Comparison of ENCODE assay signal across 1 cellular context in genomic region chr3:129593595-129594339, GRCh38.
TF ChIP-seq lines count a peak whose summit lies in the region.

No MANE protein-coding gene starts in this region.

TF ChIP-seq in HepG2, 621 proteins besides CTCF, POLR2A, EP300 and RAD21 (continued from another document and continues in another):
- TF ChIP-seq, protein P1, sequence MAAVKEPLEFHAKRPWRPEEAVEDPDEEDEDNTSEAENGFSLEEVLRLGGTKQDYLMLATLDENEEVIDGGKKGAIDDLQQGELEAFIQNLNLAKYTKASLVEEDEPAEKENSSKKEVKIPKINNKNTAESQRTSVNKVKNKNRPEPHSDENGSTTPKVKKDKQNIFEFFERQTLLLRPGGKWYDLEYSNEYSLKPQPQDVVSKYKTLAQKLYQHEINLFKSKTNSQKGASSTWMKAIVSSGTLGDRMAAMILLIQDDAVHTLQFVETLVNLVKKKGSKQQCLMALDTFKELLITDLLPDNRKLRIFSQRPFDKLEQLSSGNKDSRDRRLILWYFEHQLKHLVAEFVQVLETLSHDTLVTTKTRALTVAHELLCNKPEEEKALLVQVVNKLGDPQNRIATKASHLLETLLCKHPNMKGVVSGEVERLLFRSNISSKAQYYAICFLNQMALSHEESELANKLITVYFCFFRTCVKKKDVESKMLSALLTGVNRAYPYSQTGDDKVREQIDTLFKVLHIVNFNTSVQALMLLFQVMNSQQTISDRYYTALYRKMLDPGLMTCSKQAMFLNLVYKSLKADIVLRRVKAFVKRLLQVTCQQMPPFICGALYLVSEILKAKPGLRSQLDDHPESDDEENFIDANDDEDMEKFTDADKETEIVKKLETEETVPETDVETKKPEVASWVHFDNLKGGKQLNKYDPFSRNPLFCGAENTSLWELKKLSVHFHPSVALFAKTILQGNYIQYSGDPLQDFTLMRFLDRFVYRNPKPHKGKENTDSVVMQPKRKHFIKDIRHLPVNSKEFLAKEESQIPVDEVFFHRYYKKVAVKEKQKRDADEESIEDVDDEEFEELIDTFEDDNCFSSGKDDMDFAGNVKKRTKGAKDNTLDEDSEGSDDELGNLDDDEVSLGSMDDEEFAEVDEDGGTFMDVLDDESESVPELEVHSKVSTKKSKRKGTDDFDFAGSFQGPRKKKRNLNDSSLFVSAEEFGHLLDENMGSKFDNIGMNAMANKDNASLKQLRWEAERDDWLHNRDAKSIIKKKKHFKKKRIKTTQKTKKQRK (IDR thresholded peaks at IDR 0.05; ENCODE audit: low read length): no peak
- TF ChIP-seq KLF16 (CRISPR knock-in tag; IDR thresholded peaks at IDR 0.05): peak in 1 of 2 experiments; percentile 84; a peak in 2 of 4 replicates
- TF ChIP-seq ZSCAN12 (CRISPR knock-in tag; IDR thresholded peaks at IDR 0.05): no peak
- peak; percentile 60; the same call in 1 of the 2 replicates for TF ChIP-seq ZNF776 (CRISPR knock-in tag; IDR thresholded peaks at IDR 0.05)
- peak; percentile 75; the same call in 1 of the 2 replicates for TF ChIP-seq AHDC1 (CRISPR knock-in tag; IDR thresholded peaks at IDR 0.05; ENCODE audit: borderline replicate concordance)
- TF ChIP-seq ZNF446 (CRISPR knock-in tag; IDR thresholded peaks at IDR 0.05): no peak
- TF ChIP-seq, protein P2, sequence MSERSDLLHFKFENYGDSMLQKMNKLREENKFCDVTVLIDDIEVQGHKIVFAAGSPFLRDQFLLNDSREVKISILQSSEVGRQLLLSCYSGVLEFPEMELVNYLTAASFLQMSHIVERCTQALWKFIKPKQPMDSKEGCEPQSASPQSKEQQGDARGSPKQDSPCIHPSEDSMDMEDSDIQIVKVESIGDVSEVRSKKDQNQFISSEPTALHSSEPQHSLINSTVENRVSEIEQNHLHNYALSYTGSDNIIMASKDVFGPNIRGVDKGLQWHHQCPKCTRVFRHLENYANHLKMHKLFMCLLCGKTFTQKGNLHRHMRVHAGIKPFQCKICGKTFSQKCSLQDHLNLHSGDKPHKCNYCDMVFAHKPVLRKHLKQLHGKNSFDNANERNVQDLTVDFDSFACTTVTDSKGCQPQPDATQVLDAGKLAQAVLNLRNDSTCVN (CRISPR knock-in tag; IDR thresholded peaks at IDR 0.05; ENCODE audit: borderline replicate concordance): peak; percentile 58; the same call in 1 of the 2 replicates
- no peak for TF ChIP-seq ZNF275 (CRISPR knock-in tag; IDR thresholded peaks at IDR 0.05; ENCODE audit: borderline replicate concordance)
- TF ChIP-seq RFX3 (CRISPR knock-in tag; IDR thresholded peaks at IDR 0.05): no peak
- TF ChIP-seq, protein P3, sequence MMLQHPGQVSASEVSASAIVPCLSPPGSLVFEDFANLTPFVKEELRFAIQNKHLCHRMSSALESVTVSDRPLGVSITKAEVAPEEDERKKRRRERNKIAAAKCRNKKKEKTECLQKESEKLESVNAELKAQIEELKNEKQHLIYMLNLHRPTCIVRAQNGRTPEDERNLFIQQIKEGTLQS (CRISPR knock-in tag; IDR thresholded peaks at IDR 0.05): peak; percentile 54; the same call in 1 of the 2 replicates
- peak; percentile 91 for TF ChIP-seq PATZ1 (CRISPR knock-in tag; IDR thresholded peaks at IDR 0.05)
- TF ChIP-seq NFE2 (CRISPR knock-in tag; IDR thresholded peaks at IDR 0.05): no peak
- peak; percentile 62; the same call in 1 of the 2 replicates for TF ChIP-seq KMT2A (CRISPR knock-in tag; IDR thresholded peaks at IDR 0.05)
- peak; percentile 80; the same call in 1 of the 2 replicates for TF ChIP-seq ZNF503 (CRISPR knock-in tag; IDR thresholded peaks at IDR 0.05)
- 0 out of 2 replicates have a peak, but pooled peaks have one; percentile 58 for TF ChIP-seq ZSCAN25 (CRISPR knock-in tag; IDR thresholded peaks at IDR 0.05)
- TF ChIP-seq CC2D1A (CRISPR knock-in tag; IDR thresholded peaks at IDR 0.05): no peak
- TF ChIP-seq GTF2F1 (IDR thresholded peaks at IDR 0.05; ENCODE audit: low read length): no peak
- peak in 1 of 2 experiments; percentile 67; a peak in 1 of 4 replicates for TF ChIP-seq NR2F1 (CRISPR knock-in tag; IDR thresholded peaks at IDR 0.05)
- TF ChIP-seq ELF3 (CRISPR knock-in tag; IDR thresholded peaks at IDR 0.05): peak; percentile 79
- TF ChIP-seq ZNF234 (CRISPR knock-in tag; conservative IDR thresholded peaks at IDR 0.05): no peak
- no peak for TF ChIP-seq ZNF530 (CRISPR knock-in tag; IDR thresholded peaks at IDR 0.05; ENCODE audit: low read depth)
- TF ChIP-seq ZNF337 (CRISPR knock-in tag; IDR thresholded peaks at IDR 0.05; ENCODE audit: borderline replicate concordance, low read depth): no peak
- no peak for TF ChIP-seq HMGA1 (CRISPR knock-in tag; conservative IDR thresholded peaks at IDR 0.05)
- no peak for TF ChIP-seq ZBTB42 (CRISPR knock-in tag; IDR thresholded peaks at IDR 0.05)
- TF ChIP-seq PHF8 (CRISPR knock-in tag; IDR thresholded peaks at IDR 0.05): peak; percentile 54
- no peak; the same call in 1 of the 2 replicates for TF ChIP-seq ZNF703 (CRISPR knock-in tag; IDR thresholded peaks at IDR 0.05; ENCODE audit: borderline replicate concordance)
- TF ChIP-seq ZNF772 (CRISPR knock-in tag; IDR thresholded peaks at IDR 0.05): no peak; the same call in 1 of the 2 replicates
- TF ChIP-seq ZSCAN21 (CRISPR knock-in tag; IDR thresholded peaks at IDR 0.05; ENCODE audit: borderline replicate concordance): peak; percentile 66; the same call in 1 of the 2 replicates
- TF ChIP-seq, protein P4, sequence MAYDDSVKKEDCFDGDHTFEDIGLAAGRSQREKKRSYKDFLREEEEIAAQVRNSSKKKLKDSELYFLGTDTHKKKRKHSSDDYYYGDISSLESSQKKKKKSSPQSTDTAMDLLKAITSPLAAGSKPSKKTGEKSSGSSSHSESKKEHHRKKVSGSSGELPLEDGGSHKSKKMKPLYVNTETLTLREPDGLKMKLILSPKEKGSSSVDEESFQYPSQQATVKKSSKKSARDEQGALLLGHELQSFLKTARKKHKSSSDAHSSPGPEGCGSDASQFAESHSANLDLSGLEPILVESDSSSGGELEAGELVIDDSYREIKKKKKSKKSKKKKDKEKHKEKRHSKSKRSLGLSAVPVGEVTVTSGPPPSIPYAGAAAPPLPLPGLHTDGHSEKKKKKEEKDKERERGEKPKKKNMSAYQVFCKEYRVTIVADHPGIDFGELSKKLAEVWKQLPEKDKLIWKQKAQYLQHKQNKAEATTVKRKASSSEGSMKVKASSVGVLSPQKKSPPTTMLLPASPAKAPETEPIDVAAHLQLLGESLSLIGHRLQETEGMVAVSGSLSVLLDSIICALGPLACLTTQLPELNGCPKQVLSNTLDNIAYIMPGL (CRISPR knock-in tag; IDR thresholded peaks at IDR 0.05; ENCODE audit: borderline replicate concordance in 1 of 2, low read depth in 1 of 2): peak in 1 of 2 experiments; percentile 32; a peak in 2 of 4 replicates
- no peak for TF ChIP-seq ZNF546 (CRISPR knock-in tag; conservative IDR thresholded peaks at IDR 0.05)
- TF ChIP-seq TAF1 (CRISPR knock-in tag; IDR thresholded peaks at IDR 0.05): peak; percentile 62; the same call in 1 of the 2 replicates
- TF ChIP-seq RNF2 (conservative IDR thresholded peaks at IDR 0.05; ENCODE audit: low read depth): no peak
- TF ChIP-seq ZNF547 (CRISPR knock-in tag; IDR thresholded peaks at IDR 0.05): no peak; the same call in 1 of the 2 replicates
- TF ChIP-seq, protein P5, sequence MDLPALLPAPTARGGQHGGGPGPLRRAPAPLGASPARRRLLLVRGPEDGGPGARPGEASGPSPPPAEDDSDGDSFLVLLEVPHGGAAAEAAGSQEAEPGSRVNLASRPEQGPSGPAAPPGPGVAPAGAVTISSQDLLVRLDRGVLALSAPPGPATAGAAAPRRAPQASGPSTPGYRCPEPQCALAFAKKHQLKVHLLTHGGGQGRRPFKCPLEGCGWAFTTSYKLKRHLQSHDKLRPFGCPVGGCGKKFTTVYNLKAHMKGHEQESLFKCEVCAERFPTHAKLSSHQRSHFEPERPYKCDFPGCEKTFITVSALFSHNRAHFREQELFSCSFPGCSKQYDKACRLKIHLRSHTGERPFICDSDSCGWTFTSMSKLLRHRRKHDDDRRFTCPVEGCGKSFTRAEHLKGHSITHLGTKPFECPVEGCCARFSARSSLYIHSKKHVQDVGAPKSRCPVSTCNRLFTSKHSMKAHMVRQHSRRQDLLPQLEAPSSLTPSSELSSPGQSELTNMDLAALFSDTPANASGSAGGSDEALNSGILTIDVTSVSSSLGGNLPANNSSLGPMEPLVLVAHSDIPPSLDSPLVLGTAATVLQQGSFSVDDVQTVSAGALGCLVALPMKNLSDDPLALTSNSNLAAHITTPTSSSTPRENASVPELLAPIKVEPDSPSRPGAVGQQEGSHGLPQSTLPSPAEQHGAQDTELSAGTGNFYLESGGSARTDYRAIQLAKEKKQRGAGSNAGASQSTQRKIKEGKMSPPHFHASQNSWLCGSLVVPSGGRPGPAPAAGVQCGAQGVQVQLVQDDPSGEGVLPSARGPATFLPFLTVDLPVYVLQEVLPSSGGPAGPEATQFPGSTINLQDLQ (CRISPR knock-in tag; IDR thresholded peaks at IDR 0.05): no peak
- TF ChIP-seq ZNF577 (CRISPR knock-in tag; IDR thresholded peaks at IDR 0.05; ENCODE audit: borderline replicate concordance, low read depth): no peak
- 0 out of 2 replicates have a peak, but pooled peaks have one; percentile 24 for TF ChIP-seq ZBTB37 (CRISPR knock-in tag; IDR thresholded peaks at IDR 0.05)
